Comparison of ENCODE assay signal across 17 cellular contexts in the genomic region with DNA sequence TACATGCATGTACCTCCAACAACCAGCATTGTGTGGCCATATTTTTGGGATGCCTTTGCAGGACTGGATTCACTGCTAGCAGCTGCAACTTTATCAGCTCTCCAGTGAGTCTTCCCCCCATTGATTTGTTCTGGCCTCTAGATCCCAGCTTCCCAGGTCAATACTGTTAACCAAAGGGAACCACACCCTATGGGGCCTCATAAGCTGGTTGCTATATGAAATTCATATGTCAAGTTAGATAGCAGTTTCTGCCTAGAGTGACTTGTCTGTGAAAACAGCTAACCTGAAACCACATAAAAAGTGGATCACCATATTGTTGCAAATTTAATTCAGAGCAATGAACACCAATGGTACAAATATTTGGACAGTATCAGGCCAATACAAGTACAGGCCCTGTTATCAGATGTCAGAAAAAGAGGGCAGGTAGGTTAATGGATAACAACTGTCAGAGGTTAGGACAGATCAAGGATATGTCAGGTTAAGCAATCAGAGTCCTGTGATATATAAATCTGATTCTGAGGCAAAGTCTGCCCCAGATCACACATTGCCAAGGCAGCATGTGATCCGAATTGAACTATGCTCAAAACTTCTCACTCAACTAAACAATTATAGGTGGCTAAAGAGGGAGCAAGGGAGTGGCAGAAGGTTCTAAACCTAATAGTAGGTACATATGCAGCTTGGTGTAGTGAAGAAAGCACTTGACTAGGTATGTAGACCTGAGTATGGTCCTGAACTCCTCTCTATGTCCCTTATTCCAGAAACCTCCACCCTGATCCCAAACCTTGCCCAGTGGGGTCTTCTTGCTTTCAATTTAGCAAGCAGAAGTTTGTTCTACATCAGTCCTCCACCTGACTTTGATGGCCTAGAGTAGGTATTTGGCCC.
"Had no signal": no experiment of that assay in that cellular context is flagged by ENCODE, and none has a peak within 500 bp of the region (broad histone marks: within the 10 kb centered on the region; RNA-seq: fewer than 3 reads in every experiment).

No MANE protein-coding gene starts in this region.

- H3K4me1 ChIP-seq: breast epithelium, right atrium auricular region had no signal

- H3K36me3 ChIP-seq: breast epithelium, right atrium auricular region, upper lobe of right lung had no signal

- H3K27me3 ChIP-seq: breast epithelium, right atrium auricular region, upper lobe of right lung had no signal

- DNase-seq: activated CD4-positive, alpha-beta T cell treated with anti-CD3 and anti-CD28 coated beads, Interleukin-2, amount 50 U/mL, for 1 hour; activated CD4-positive, CD25-positive, alpha-beta regulatory T cell treated with anti-CD3 and anti-CD28 coated beads, Interleukin-2, amount 50 U/mL, for 72 hours; activated effector memory CD4-positive, alpha-beta T cell treated with anti-CD3 and anti-CD28 coated beads, Interleukin-2, amount 50 U/mL, for 16 hours; activated naive CD4-positive, alpha-beta T cell treated with anti-CD3 and anti-CD28 coated beads, Interleukin-2, amount 50 U/mL, for 16 hours; activated T-cell treated with anti-CD3 and anti-CD28 coated beads, Interleukin-2, amount 50 U/mL, for 72 hours; cortex of kidney; effector CD4-positive, alpha-beta T cell; left cardiac atrium; midbrain; stimulated activated CD4-positive, alpha-beta T cell treated with anti-CD3 and anti-CD28 coated beads, Interleukin-15, amount 100 ng/mL, for 24 hours; stimulated activated CD4-positive, alpha-beta T cell treated with anti-CD3 and anti-CD28 coated beads, Interleukin-4, amount 100 ng/mL, for 1 hour; upper lobe of right lung had no signal

- ATAC-seq: activated T-cell treated with anti-CD3 and anti-CD28 coated beads, Interleukin-2, amount 50 U/mL, for 72 hours; esophagus mucosa; left cardiac atrium; upper lobe of right lung had no signal

- H3K4me3 ChIP-seq: breast epithelium, right atrium auricular region, upper lobe of right lung had no signal

- H3K9me3 ChIP-seq: breast epithelium, right atrium auricular region, upper lobe of right lung had no signal

- H3K27ac ChIP-seq: breast epithelium, right atrium auricular region, upper lobe of right lung had no signal

- FAIRE-seq: astrocyte, islet of Langerhans had no signal
